ENCODE assay signal across 9 cellular contexts in the genomic region with DNA sequence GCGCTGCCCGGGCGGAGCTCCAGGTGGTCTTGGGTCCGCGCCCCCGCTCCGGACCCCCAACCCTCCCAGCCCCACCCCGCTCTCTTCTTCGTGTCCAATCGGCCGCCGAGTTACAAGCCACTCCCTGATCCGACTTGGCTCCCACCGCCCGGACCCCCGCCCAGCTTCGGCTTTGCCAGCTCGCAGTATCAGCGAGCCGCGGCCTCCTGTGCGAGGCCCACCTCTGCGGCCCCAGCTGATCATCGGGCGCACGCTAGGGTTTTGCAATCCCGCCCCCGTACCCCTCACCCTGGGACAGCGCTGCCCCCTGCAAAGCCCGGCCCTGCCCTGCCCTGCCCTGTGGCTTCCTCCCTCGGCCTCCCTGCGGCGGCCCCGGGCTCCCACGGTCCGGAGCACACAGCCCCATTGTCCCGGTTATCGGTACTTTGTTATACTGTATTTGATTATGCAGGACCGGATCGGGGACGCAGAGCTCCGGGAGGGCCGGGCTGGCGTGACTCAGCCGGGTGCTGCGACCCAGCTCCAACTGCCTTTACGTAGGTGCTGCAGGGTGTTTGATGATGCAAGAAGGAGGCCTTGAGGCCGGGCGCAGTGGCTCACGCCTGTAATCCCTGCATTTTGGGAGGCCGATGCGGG. TPM values are rescaled to one million over a fixed set of nuclear protein-coding genes. Genes with fewer than 3 reads are reported as not detected.
DNase-seq lines count a peak whose midpoint lies in the region; ATAC-seq and TF ChIP-seq lines count a peak whose summit lies in the region.
"Had no signal": no experiment of that assay in that cellular context is flagged by ENCODE, and none has a peak within 500 bp of the region (broad histone marks: within the 10 kb centered on the region; RNA-seq: fewer than 3 reads in every experiment).

No MANE protein-coding gene starts in this region.

- WGBS in hepatocyte (ENCODE audit: low lambda C conversion rate, missing lambda C conversion rate), result 7% methylated on average over 35 of the region's 52 CpGs

- H3K27me3 ChIP-seq in PC-3 (ENCODE audit: low read length) (no peaks in the 10 kb centered on the region), hepatocyte (no peaks in the 10 kb centered on the region)

- H3K9ac ChIP-seq in PC-3 (ENCODE audit: low read length), result peak overlapping the region; percentile 95

- peaks cover 4% of the 10 kb centered on the region for H3K36me3 Mint-ChIP-seq in activated naive CD8-positive, alpha-beta T cell

- H3K27ac Mint-ChIP-seq in activated naive CD8-positive, alpha-beta T cell, result peak overlapping the region; percentile 88

- no peak for TF ChIP-seq CTCF in PC-3 (conservative IDR thresholded peaks at IDR 0.05; ENCODE audit: low read depth, low read length)
- TF ChIP-seq CTCF in hepatocyte (IDR thresholded peaks at IDR 0.05; ENCODE audit: poor library complexity), result no peak

- H3K4me3 Mint-ChIP-seq in activated naive CD8-positive, alpha-beta T cell, result peak overlapping the region; percentile 81

- POLR2A ChIA-PET in PC-3 (lab: Charles Lee; ENCODE audit: unreplicated experiment), result interaction anchor here (0.5 to 1.0 kb wide), 4 partner anchors 8 to 23 kb away, joined by 3 to 16 read pairs (median 4); no protein-coding TSS in a partner anchor

- intact Hi-C loops in PC-3 (cut with micrococcal nuclease), result no loop called here

- peak overlapping the region; percentile 84 for H3K4me3 ChIP-seq in PC-3 (ENCODE audit: low read length)
- H3K4me3 ChIP-seq in hepatocyte, result peak overlapping the region; percentile 73

- CTCF ChIA-PET in PC-3 (lab: Charles Lee), result interaction anchor here (0.6 kb wide), 1 partner anchor 1424 kb away, joined by 4 read pairs; no protein-coding TSS in a partner anchor

- H3K9me3 ChIP-seq in PC-3 (ENCODE audit: low read length) (no peaks in the 10 kb centered on the region), hepatocyte (ENCODE audit: low read depth) (no peaks in the 10 kb centered on the region)

- H4K20me1 ChIP-seq in PC-3 (ENCODE audit: low read length), result no peaks in the 10 kb centered on the region
- H4K20me1 ChIP-seq in hepatocyte (ENCODE audit: insufficient read depth, poor library complexity, severe bottlenecking), result no peaks in the 10 kb centered on the region

- peaks cover 16% of the 10 kb centered on the region for H3K79me2 ChIP-seq in PC-3 (ENCODE audit: low read length)
- no peaks in the 10 kb centered on the region for H3K79me2 ChIP-seq in hepatocyte

- DNase-seq in DMS153 treated with DMSO at 0.1 percent for 48 hours (lab: John Stamatoyannopoulos, UW; ENCODE audit: unreplicated experiment), result peak; percentile 39
- DNase-seq in PC-3, result peak; percentile 84
- peak; percentile 84 for DNase-seq in hepatocyte (ENCODE audit: low spot score)
- peak; percentile 42 for DNase-seq in stimulated activated CD4-positive, alpha-beta T cell treated with anti-CD3 and anti-CD28 coated beads, Interleukin-12 subunit alpha, Interleukin-12 subunit beta, amount 100 ng/mL, for 4 hours
- DNase-seq in hepatic stellate cell (ENCODE audit: low spot score), result no peak

- H3K9me3 Mint-ChIP-seq in activated naive CD8-positive, alpha-beta T cell (ENCODE audit: low read depth), result no peaks in the 10 kb centered on the region

- ATAC-seq in HG02870 (IDR thresholded peaks at IDR 0.05; ENCODE audit: unreplicated experiment), result peak; percentile 8
- peak; percentile 73 for ATAC-seq in PC-3
- no peak for ATAC-seq in HG02840 (IDR thresholded peaks at IDR 0.05; ENCODE audit: low FRiP score, unreplicated experiment)

- no peaks in the 10 kb centered on the region for H3F3A ChIP-seq in PC-3 (ENCODE audit: low read length, unreplicated experiment)

- BruUV-seq in PC-3 (replicated peaks; lab: Mats Ljungman, UMichigan), result no TSS peak

- peak overlapping the region; percentile 70; the same call in 1 of the 2 replicates for H2AFZ ChIP-seq in PC-3 (ENCODE audit: low read length)
- peak overlapping the region; percentile 73 for H2AFZ ChIP-seq in hepatocyte

- no peaks in the 10 kb centered on the region for H3K9me2 ChIP-seq in PC-3 (replicated peaks; ENCODE audit: low read length)
- no peaks in the 10 kb centered on the region for H3K9me2 ChIP-seq in hepatocyte (replicated peaks; ENCODE audit: insufficient read depth)

- H3K4me1 ChIP-seq in PC-3 (ENCODE audit: insufficient read depth, low read length), result peaks cover 13% of the 10 kb centered on the region
- H3K4me1 ChIP-seq in hepatocyte (ENCODE audit: insufficient read depth), result no peaks in the 10 kb centered on the region

- H3K36me3 ChIP-seq in PC-3 (ENCODE audit: low read depth, low read length), result no peaks in the 10 kb centered on the region; the same call in 1 of the 2 replicates
- no peaks in the 10 kb centered on the region for H3K36me3 ChIP-seq in hepatocyte (replicated peaks; ENCODE audit: insufficient read depth, low read depth)

- H3K27me3 Mint-ChIP-seq in activated naive CD8-positive, alpha-beta T cell, result no peaks in the 10 kb centered on the region

- H3K27ac ChIP-seq in PC-3 (ENCODE audit: low read length) (peak overlapping the region; percentile 83), hepatocyte (peak overlapping the region; percentile 94)

- peaks cover 31% of the 10 kb centered on the region for H3K4me1 Mint-ChIP-seq in activated naive CD8-positive, alpha-beta T cell (ENCODE audit: low read depth)

- H3K4me2 ChIP-seq in PC-3 (ENCODE audit: low read length) (peak overlapping the region; percentile 83), hepatocyte (peak overlapping the region; percentile 98)

RNA-seq across cellular contexts. Expression of gene LPAR2, which starts 0.6 kb away (rescaled TPM):
- total RNA-seq in PC-3 (2014; rRNA removed) (26.6 and 31.0 TPM in 2 replicates), hepatocyte (11.5 and 20.1 TPM in 2 replicates)
- polyA plus RNA-seq in hepatocyte, result 33.1 and 42.6 TPM in 2 replicates

RNA-seq across cellular contexts. Expression of gene PBX4, which starts 10.1 kb away (rescaled TPM):
- total RNA-seq in PC-3 (2014; rRNA removed), result 6.9 TPM in 2 replicates
- total RNA-seq in hepatocyte, result 0.64 and 3.2 TPM in 2 replicates
- polyA plus RNA-seq in hepatocyte, result 2.5 and 4.3 TPM in 2 replicates
- total RNA-seq: HT1080 had no signal

RNA-seq across cellular contexts. Expression of gene GMIP, which starts 14.8 kb away (rescaled TPM):
- total RNA-seq in PC-3 (2014; rRNA removed) (6.3 and 11.1 TPM in 2 replicates), hepatocyte (4.5 and 5.6 TPM in 2 replicates)
- 11.4 and 13.0 TPM in 2 replicates for polyA plus RNA-seq in hepatocyte

RNA-seq across cellular contexts. Expression of gene ATP13A1, which starts 34.9 kb away (rescaled TPM):
- total RNA-seq in PC-3 (2014; rRNA removed) (48.5 and 58.2 TPM in 2 replicates), hepatocyte (53.0 and 113 TPM in 2 replicates)
- polyA plus RNA-seq in hepatocyte, result 92.0 and 97.5 TPM in 2 replicates

RNA-seq across cellular contexts. Expression of gene ZNF101, which starts 40.0 kb away (rescaled TPM):
- total RNA-seq in PC-3 (2014; rRNA removed) (11.0 and 11.3 TPM in 2 replicates), hepatocyte (3.3 and 5.9 TPM in 2 replicates)
- polyA plus RNA-seq in hepatocyte, result 3.6 and 5.1 TPM in 2 replicates
